11 cellular contexts compared by ENCODE assay signal in the genomic region with DNA sequence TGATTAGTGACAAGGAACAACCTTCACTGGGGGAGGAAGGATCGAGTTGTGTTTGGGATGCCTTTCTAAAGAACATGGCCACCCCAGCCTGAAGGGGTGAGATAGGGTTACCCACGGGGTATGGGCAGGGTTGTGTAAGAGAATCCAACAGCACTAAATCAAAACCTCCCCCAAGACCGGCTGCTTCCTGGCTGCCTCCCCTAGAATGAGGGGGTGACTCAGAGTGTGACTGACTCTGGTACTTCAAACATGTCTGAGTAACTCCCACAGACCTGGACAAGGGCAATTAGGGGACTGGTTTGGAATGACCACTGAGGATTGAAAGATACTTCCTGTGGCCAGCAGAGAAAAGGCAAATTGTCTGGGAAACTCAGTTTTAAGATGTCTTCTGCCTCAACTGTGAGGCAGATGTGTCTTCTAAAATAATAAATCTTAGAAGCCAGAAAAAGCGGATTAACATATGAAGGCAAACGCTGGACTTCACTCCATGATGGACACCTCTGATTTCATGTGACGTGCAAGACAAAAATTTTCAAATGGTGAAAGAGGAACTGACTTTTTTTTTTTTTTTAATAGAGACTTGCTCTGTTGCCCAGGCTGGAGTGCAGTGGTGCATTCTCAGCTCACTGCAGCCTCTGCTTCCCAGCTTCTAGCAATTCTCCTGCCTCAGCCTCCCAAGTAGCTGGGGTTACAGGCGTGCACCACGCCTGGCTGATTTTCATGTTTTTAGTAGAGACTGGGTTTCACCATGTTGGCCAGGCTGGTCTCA. TPM values are rescaled to one million over a fixed set of nuclear protein-coding genes. Genes with fewer than 3 reads are reported as not detected.
DNase-seq lines count a peak whose midpoint lies in the region; ATAC-seq and TF ChIP-seq lines count a peak whose summit lies in the region.
"Had no signal": no experiment of that assay in that cellular context is flagged by ENCODE, and none has a peak within 500 bp of the region (broad histone marks: within the 10 kb centered on the region; RNA-seq: fewer than 3 reads in every experiment).

No MANE protein-coding gene starts in this region.

- H3K4me1 ChIP-seq in upper lobe of left lung, result no peaks in the 10 kb centered on the region
- H3K4me1 ChIP-seq in effector memory CD4-positive, alpha-beta T cell (ENCODE audit: control insufficient read depth, insufficient read depth, low read length, poor library complexity, severe bottlenecking), result no peaks in the 10 kb centered on the region

- H3K27ac ChIP-seq in epithelial cell of prostate, result peak overlapping the region; percentile 10
- H3K27ac ChIP-seq in upper lobe of left lung, result no peak overlapping the region
- no peak overlapping the region for H3K27ac ChIP-seq in effector memory CD4-positive, alpha-beta T cell (ENCODE audit: insufficient read depth, low read length, poor library complexity, severe bottlenecking)
- no peak overlapping the region for H3K27ac ChIP-seq in WERI-Rb-1

- peaks cover 31% of the 10 kb centered on the region for H3K27me3 Mint-ChIP-seq in activated CD8-positive, alpha-beta T cell treated with anti-CD3 and anti-CD28 coated beads for 36 hours

- CTCF ChIA-PET in activated CD8-positive, alpha-beta T cell treated with anti-CD3 and anti-CD28 coated beads for 36 hours (lab: Charles Lee), result no interaction called here

- no peaks in the 10 kb centered on the region for H3K36me3 ChIP-seq in upper lobe of left lung
- no peaks in the 10 kb centered on the region for H3K36me3 ChIP-seq in effector memory CD4-positive, alpha-beta T cell (ENCODE audit: control insufficient read depth, insufficient read depth, low read length)
- H3K36me3 ChIP-seq in WERI-Rb-1, result no peaks in the 10 kb centered on the region

- POLR2A ChIA-PET in activated CD8-positive, alpha-beta T cell treated with anti-CD3 and anti-CD28 coated beads for 36 hours (lab: Charles Lee), result no interaction called here

- no peaks in the 10 kb centered on the region for H3K9me3 Mint-ChIP-seq in activated naive CD4-positive, alpha-beta T cell treated with anti-CD3 and anti-CD28 coated beads, Interleukin-2, amount 50 U/mL, for 72 hours
- no peaks in the 10 kb centered on the region for H3K9me3 Mint-ChIP-seq in activated CD8-positive, alpha-beta T cell treated with anti-CD3 and anti-CD28 coated beads for 36 hours
- H3K9me3 Mint-ChIP-seq: activated CD4-positive, alpha-beta memory T cell treated with anti-CD3 and anti-CD28 coated beads for 36 hours; nephron had no signal

- H3K27me3 ChIP-seq in upper lobe of left lung (no peaks in the 10 kb centered on the region), WERI-Rb-1 (ENCODE audit: insufficient read depth, low read depth, severe bottlenecking) (no peaks in the 10 kb centered on the region)
- no peaks in the 10 kb centered on the region for H3K27me3 ChIP-seq in effector memory CD4-positive, alpha-beta T cell (replicated peaks; ENCODE audit: control insufficient read depth, insufficient read depth, low read length, poor library complexity, severe bottlenecking)

- no peaks in the 10 kb centered on the region for H3K4me1 Mint-ChIP-seq in activated CD8-positive, alpha-beta T cell treated with anti-CD3 and anti-CD28 coated beads for 36 hours (ENCODE audit: low read depth)

- WGBS in upper lobe of left lung, 2 donors, result 58 to 64% methylated on average over 7 to 8 of the region's 8 CpGs

- TF ChIP-seq CTCF in upper lobe of left lung (IDR thresholded peaks at IDR 0.05) (no peak), WERI-Rb-1 (IDR thresholded peaks at IDR 0.05; ENCODE audit: low read depth, low read length) (no peak)
- no peak for TF ChIP-seq CTCF in activated CD8-positive, alpha-beta T cell treated with anti-CD3 and anti-CD28 coated beads for 36 hours (IDR thresholded peaks at IDR 0.05)

- no peak for DNase-seq in activated naive CD4-positive, alpha-beta T cell treated with anti-CD3 and anti-CD28 coated beads, Interleukin-2, amount 50 U/mL, for 72 hours (ENCODE audit: low spot score in 2 of 2)
- no peak for DNase-seq in activated naive CD4-positive, alpha-beta T cell treated with anti-CD3 and anti-CD28 coated beads, Interleukin-2, amount 50 U/mL, for 16 hours
- DNase-seq in M059J (ENCODE audit: low read depth), result peak; percentile 97
- no peak for DNase-seq in epithelial cell of prostate (ENCODE audit: low read depth, low spot score)
- no peak for DNase-seq in upper lobe of left lung
- DNase-seq in effector memory CD4-positive, alpha-beta T cell, result no peak
- DNase-seq in activated CD8-positive, alpha-beta T cell treated with anti-CD3 and anti-CD28 coated beads for 36 hours, result no peak
- DNase-seq in WERI-Rb-1, result no peak
- DNase-seq: activated CD4-positive, alpha-beta memory T cell treated with anti-CD3 and anti-CD28 coated beads for 36 hours; C1 segment of cervical spinal cord had no signal

- TF ChIP-seq POLR2A in upper lobe of left lung (IDR thresholded peaks at IDR 0.05), result no peak

- TF ChIP-seq EP300 in upper lobe of left lung (IDR thresholded peaks at IDR 0.05), result no peak

- H3K4me3 Mint-ChIP-seq in activated CD8-positive, alpha-beta T cell treated with anti-CD3 and anti-CD28 coated beads for 36 hours, result no peak overlapping the region
- H3K4me3 Mint-ChIP-seq: activated CD4-positive, alpha-beta memory T cell treated with anti-CD3 and anti-CD28 coated beads for 36 hours; nephron had no signal

- H3K4me3 ChIP-seq in upper lobe of left lung, result no peak overlapping the region
- H3K4me3 ChIP-seq in effector memory CD4-positive, alpha-beta T cell (ENCODE audit: insufficient read depth, low read depth, low read length, poor library complexity, severe bottlenecking), result no peak overlapping the region
- no peak overlapping the region for H3K4me3 ChIP-seq in WERI-Rb-1 (ENCODE audit: low read depth, low read length)

- H3K27ac Mint-ChIP-seq in activated naive CD4-positive, alpha-beta T cell treated with anti-CD3 and anti-CD28 coated beads, Interleukin-2, amount 50 U/mL, for 72 hours, result no peak overlapping the region
- H3K27ac Mint-ChIP-seq in activated CD8-positive, alpha-beta T cell treated with anti-CD3 and anti-CD28 coated beads for 36 hours, result no peak overlapping the region
- H3K27ac Mint-ChIP-seq: activated CD4-positive, alpha-beta memory T cell treated with anti-CD3 and anti-CD28 coated beads for 36 hours had no signal

- ATAC-seq in activated naive CD4-positive, alpha-beta T cell treated with anti-CD3 and anti-CD28 coated beads, Interleukin-2, amount 50 U/mL, for 72 hours, result peak; percentile 58 to 78
- ATAC-seq in upper lobe of left lung (ENCODE audit: low FRiP score in 2 of 2), result peak; percentile 24 to 54
- ATAC-seq in activated CD8-positive, alpha-beta T cell treated with anti-CD3 and anti-CD28 coated beads for 36 hours, result no peak

- H3K36me3 Mint-ChIP-seq in activated naive CD4-positive, alpha-beta T cell treated with anti-CD3 and anti-CD28 coated beads, Interleukin-2, amount 50 U/mL, for 72 hours, result no peaks in the 10 kb centered on the region
- H3K36me3 Mint-ChIP-seq in activated CD8-positive, alpha-beta T cell treated with anti-CD3 and anti-CD28 coated beads for 36 hours (ENCODE audit: low read depth), result no peaks in the 10 kb centered on the region
- H3K36me3 Mint-ChIP-seq: activated CD4-positive, alpha-beta memory T cell treated with anti-CD3 and anti-CD28 coated beads for 36 hours had no signal

- intact Hi-C loops in activated CD8-positive, alpha-beta T cell treated with anti-CD3 and anti-CD28 coated beads for 36 hours (cut with micrococcal nuclease), result no loop called here

- H3K9me3 ChIP-seq in upper lobe of left lung, result no peaks in the 10 kb centered on the region
- no peaks in the 10 kb centered on the region for H3K9me3 ChIP-seq in effector memory CD4-positive, alpha-beta T cell (ENCODE audit: control insufficient read depth, low read length)
- no peaks in the 10 kb centered on the region for H3K9me3 ChIP-seq in WERI-Rb-1 (ENCODE audit: severe bottlenecking)

RNA-seq across cellular contexts. Expression of a gene that starts 6.8 kb away (rescaled TPM):
- total RNA-seq in activated naive CD4-positive, alpha-beta T cell treated with anti-CD3 and anti-CD28 coated beads, Interleukin-2, amount 50 U/mL, for 72 hours, result 1 to 10 TPM; 4.0 to 4.3 TPM
- total RNA-seq in M059J (2014; rRNA removed; shearing (Covaris generic)), result 13.8 and 27.4 TPM in 2 replicates
- total RNA-seq in upper lobe of left lung, result 10 to 100 TPM; 15.4 to 42.9 (median 27.0) TPM
- under 1 TPM; 0.27 to 0.34 TPM for total RNA-seq in activated CD8-positive, alpha-beta T cell treated with anti-CD3 and anti-CD28 coated beads for 36 hours

RNA-seq across cellular contexts. Expression of a gene that starts 44.8 kb away (rescaled TPM):
- 10 to 100 TPM; 74.2 to 87.0 TPM for total RNA-seq in activated naive CD4-positive, alpha-beta T cell treated with anti-CD3 and anti-CD28 coated beads, Interleukin-2, amount 50 U/mL, for 72 hours
- total RNA-seq in M059J (2014; rRNA removed; shearing (Covaris generic)), result 45.5 and 83.9 TPM in 2 replicates
- total RNA-seq in upper lobe of left lung, result 10 to 100 TPM in 1 of 6 donors, 1 to 10 TPM in 5; 1.0 to 12.1 (median 3.0) TPM
- 10 to 100 TPM; 65.4 to 70.6 TPM for total RNA-seq in activated CD8-positive, alpha-beta T cell treated with anti-CD3 and anti-CD28 coated beads for 36 hours
